ENCODE assay signal across 20 cellular contexts in genomic region chr13:34826432-34826831, GRCh38.
A peak's percentile ranks its signal among the peaks of the same experiment; 100 is the strongest.
DNase-seq lines count a peak whose midpoint lies in the region; ATAC-seq, FAIRE-seq and TF ChIP-seq lines count a peak whose summit lies in the region.
"Had no signal": no experiment of that assay in that cellular context is flagged by ENCODE, and none has a peak within 500 bp of the region (broad histone marks: within the 10 kb centered on the region; RNA-seq: fewer than 3 reads in every experiment).

No MANE protein-coding gene starts in this region.

- TF ChIP-seq CTCF in 22Rv1 (IDR thresholded peaks at IDR 0.05): no peak
- no peak for TF ChIP-seq CTCF in A549 (IDR thresholded peaks at IDR 0.05)
- TF ChIP-seq CTCF in retinal pigment epithelial cell (conservative IDR thresholded peaks at IDR 0.05; ENCODE audit: low read depth, low read length): no peak
- TF ChIP-seq CTCF in nephron progenitor cell (IDR thresholded peaks at IDR 0.05): no peak

- no peak for FAIRE-seq in A549 (lab: Jason Lieb, UNC)
- FAIRE-seq: HTR-8/SVneo had no signal

- no peaks in the 10 kb centered on the region for H3K4me1 Mint-ChIP-seq in activated naive CD8-positive, alpha-beta T cell treated with anti-CD3 and anti-CD28 coated beads for 36 hours
- peaks cover 26% of the 10 kb centered on the region for H3K4me1 Mint-ChIP-seq in nephron progenitor cell
- H3K4me1 Mint-ChIP-seq: B cell, IgD-negative memory B cell had no signal

- no peaks in the 10 kb centered on the region for H3K27me3 Mint-ChIP-seq in activated naive CD8-positive, alpha-beta T cell treated with anti-CD3 and anti-CD28 coated beads for 36 hours
- peaks cover 1% of the 10 kb centered on the region for H3K27me3 Mint-ChIP-seq in nephron progenitor cell (ENCODE audit: low read depth, poor library complexity)
- H3K27me3 Mint-ChIP-seq: B cell, IgD-negative memory B cell had no signal

- CTCF ChIA-PET in A549 (lab: Yijun Ruan, JAX): no interaction called here

- ATAC-seq in A549: no peak
- ATAC-seq: CD8-positive, alpha-beta T cell; HCT116 had no signal

- no peaks in the 10 kb centered on the region for H3K9me3 ChIP-seq in A549
- H3K9me3 ChIP-seq: BLaER1 treated with 17β-estradiol and CSF1 and Interleukin-3, amounts not matched to agents 10 nM and 100 nM had no signal

- 0 out of 5 replicates have a peak, but pooled peaks of 1 of the 2 experiments have one; percentile 17 for TF ChIP-seq EP300 in A549 (IDR thresholded peaks at IDR 0.05)

- H3K36me3 Mint-ChIP-seq in activated naive CD8-positive, alpha-beta T cell treated with anti-CD3 and anti-CD28 coated beads for 36 hours: no peaks in the 10 kb centered on the region
- H3K36me3 Mint-ChIP-seq in nephron progenitor cell (ENCODE audit: low read depth): no peaks in the 10 kb centered on the region
- H3K36me3 Mint-ChIP-seq: CD8-positive, alpha-beta T cell; IgD-negative memory B cell had no signal

- POLR2A ChIA-PET in A549 (lab: Yijun Ruan, JAX): no interaction called here

- no peak overlapping the region for H3K27ac Mint-ChIP-seq in activated naive CD8-positive, alpha-beta T cell treated with anti-CD3 and anti-CD28 coated beads for 36 hours
- H3K27ac Mint-ChIP-seq in nephron progenitor cell: no peak overlapping the region
- H3K27ac Mint-ChIP-seq: B cell; CD8-positive, alpha-beta T cell; HFFc6; IgD-negative memory B cell had no signal

- H3K27ac ChIP-seq in 22Rv1: peak overlapping the region; percentile 25; the same call in 1 of the 2 replicates
- H3K27ac ChIP-seq in A549: no peak overlapping the region
- H3K27ac ChIP-seq: BLaER1 treated with 17β-estradiol and CSF1 and Interleukin-3, amounts not matched to agents 10 nM and 100 nM had no signal

- no peak for TF ChIP-seq POLR2A in A549 (IDR thresholded peaks at IDR 0.05; ENCODE audit: low read length)

- 28% methylated on average over 2 of the region's 2 CpGs for WGBS in A549 (ENCODE audit: missing lambda C conversion rate)

- no peak overlapping the region for H3K4me3 Mint-ChIP-seq in activated naive CD8-positive, alpha-beta T cell treated with anti-CD3 and anti-CD28 coated beads for 36 hours
- H3K4me3 Mint-ChIP-seq in nephron progenitor cell: no peak overlapping the region
- H3K4me3 Mint-ChIP-seq: B cell; CD8-positive, alpha-beta T cell; HFFc6; IgD-negative memory B cell had no signal

- H3K4me3 ChIP-seq in A549 (no peak overlapping the region), retinal pigment epithelial cell (ENCODE audit: low read length) (no peak overlapping the region)
- H3K4me3 ChIP-seq: BLaER1 treated with 17β-estradiol and CSF1 and Interleukin-3, amounts not matched to agents 10 nM and 100 nM had no signal

- peaks cover 22% of the 10 kb centered on the region; the same call in 2 of the 3 replicates for H3K4me1 ChIP-seq in A549
- H3K4me1 ChIP-seq: BLaER1 treated with 17β-estradiol and CSF1 and Interleukin-3, amounts not matched to agents 10 nM and 100 nM had no signal

- in situ Hi-C loops in SK-MEL-5 (cut with HindIII; ENCODE audit: low pct_unique_long_range_greater_than_20kb, low sequenced_read_pairs): no loop called here

- no peaks in the 10 kb centered on the region for H3K9me3 Mint-ChIP-seq in activated naive CD8-positive, alpha-beta T cell treated with anti-CD3 and anti-CD28 coated beads for 36 hours
- peaks cover 7% of the 10 kb centered on the region for H3K9me3 Mint-ChIP-seq in nephron progenitor cell

- DNase-seq in A549 (ENCODE audit: low read depth in 1 of 2, low spot score in 1 of 2): peak in 1 of 2 experiments; percentile 25
- peak; percentile 95 for DNase-seq in SK-MEL-5 (ENCODE audit: low read depth, low spot score)
- DNase-seq in retinal pigment epithelial cell (ENCODE audit: low read depth): peak; percentile 83
- DNase-seq in activated CD4-positive, alpha-beta T cell treated with anti-CD3 and anti-CD28 coated beads for 1 hour: no peak
- DNase-seq in activated naive CD8-positive, alpha-beta T cell treated with anti-CD3 and anti-CD28 coated beads for 36 hours: no peak
- no peak for DNase-seq in nephron progenitor cell
- DNase-seq: CD8-positive, alpha-beta T cell; COR-L47; DMS79 treated with DMSO at 0.1 percent for 48 hours; GF-D8; GOT3; H7; HFFc6; KBM-7 had no signal

- H3K4me2 ChIP-seq in A549: peak overlapping the region; percentile 31; the same call in 2 of the 3 replicates
- H3K4me2 ChIP-seq: BLaER1 treated with 17β-estradiol and CSF1 and Interleukin-3, amounts not matched to agents 10 nM and 100 nM had no signal

- no peak; a peak in 1 of 5 replicates for TF ChIP-seq RAD21 in A549 (conservative IDR thresholded peaks at IDR 0.05 in 1 of 2, IDR thresholded peaks at IDR 0.05 in 1 of 2)

TF ChIP-seq in A549, 52 proteins besides CTCF, POLR2A, EP300 and RAD21:
- TF ChIP-seq CEBPB (IDR thresholded peaks at IDR 0.05) (peak; percentile 16 to 76; a peak in 2 of 4 replicates), FOSB (CRISPR knock-in tag; IDR thresholded peaks at IDR 0.05) (no peak), MYC (IDR thresholded peaks at IDR 0.05; ENCODE audit: borderline replicate concordance, low read length) (no peak), MAZ (IDR thresholded peaks at IDR 0.05; ENCODE audit: borderline replicate concordance, low read depth, low read length) (no peak), HEYL (CRISPR knock-in tag; IDR thresholded peaks at IDR 0.05) (no peak), RNF2 (IDR thresholded peaks at IDR 0.05; ENCODE audit: borderline replicate concordance, low read depth) (no peak), EHF (CRISPR knock-in tag; IDR thresholded peaks at IDR 0.05) (no peak), HES2 (IDR thresholded peaks at IDR 0.05) (peak; percentile 47; the same call in 1 of the 2 replicates), GATA3 (IDR thresholded peaks at IDR 0.05; ENCODE audit: borderline replicate concordance) (no peak), CHD4 (IDR thresholded peaks at IDR 0.05; ENCODE audit: borderline replicate concordance) (no peak), E2F6 (IDR thresholded peaks at IDR 0.05; ENCODE audit: borderline replicate concordance, low read depth) (no peak)

Comparison
In these comparisons a context has a peak if more than half of its experiments do, and no peak if none do; other contexts are left out.
1. DNase-seq: peak in SK-MEL-5 (single experiment) and retinal pigment epithelial cell (single experiment); none in activated CD4-positive, alpha-beta T cell treated with anti-CD3 and anti-CD28 coated beads for 1 hour (single experiment), activated naive CD8-positive, alpha-beta T cell treated with anti-CD3 and anti-CD28 coated beads for 36 hours (single experiment) and nephron progenitor cell (single experiment).